ENCODE assay signal across 26 cellular contexts in the genomic region with DNA sequence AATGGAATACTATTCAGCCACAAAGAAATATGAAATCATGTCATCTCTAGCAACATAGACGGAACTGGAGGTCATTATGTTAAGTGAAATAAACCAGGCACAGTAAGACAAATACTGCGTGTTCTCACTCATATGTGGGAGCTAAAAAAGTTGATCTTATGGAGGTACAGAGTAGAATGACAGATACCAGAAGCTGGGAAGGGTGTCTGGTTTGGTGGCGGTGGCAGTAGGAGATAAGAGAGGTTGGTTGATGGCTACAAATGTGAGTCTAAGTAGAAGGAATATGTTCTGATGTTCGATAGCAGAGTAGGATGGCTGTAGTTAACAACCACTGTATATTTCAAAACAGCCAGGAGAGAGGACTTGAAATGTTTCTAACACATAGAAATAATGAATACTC.
"Had no signal": no experiment of that assay in that cellular context is flagged by ENCODE, and none has a peak within 500 bp of the region (broad histone marks: within the 10 kb centered on the region; RNA-seq: fewer than 3 reads in every experiment).

No MANE protein-coding gene starts in this region.

- H3K27ac ChIP-seq: coronary artery, dorsolateral prefrontal cortex, epithelial cell of prostate, esophagus muscularis mucosa, esophagus squamous epithelium, foreskin keratinocyte, gastrocnemius medialis, gastroesophageal sphincter, heart left ventricle, heart right ventricle, hepatocyte had no signal

- H3K4me1 Mint-ChIP-seq: endodermal cell had no signal

- H3K4me1 ChIP-seq: esophagus muscularis mucosa, esophagus squamous epithelium, foreskin keratinocyte, gastrocnemius medialis, gastroesophageal sphincter, heart left ventricle, heart right ventricle had no signal

- ATAC-seq: effector memory CD8-positive, alpha-beta T cell; esophagus mucosa; foreskin keratinocyte; gastrocnemius medialis; gastroesophageal sphincter; heart left ventricle; heart right ventricle had no signal

- H3K27me3 ChIP-seq: dorsolateral prefrontal cortex, esophagus muscularis mucosa, esophagus squamous epithelium, foreskin keratinocyte, gastrocnemius medialis, gastroesophageal sphincter, heart left ventricle, heart right ventricle, hepatocyte had no signal

- H2AFZ ChIP-seq: hepatocyte had no signal

- H3K4me2 ChIP-seq: hepatocyte had no signal

- H3K4me3 ChIP-seq: coronary artery, dorsolateral prefrontal cortex, esophagus muscularis mucosa, esophagus squamous epithelium, gastrocnemius medialis, gastroesophageal sphincter, heart left ventricle, heart right ventricle, hepatocyte had no signal

- H3K79me2 ChIP-seq: hepatocyte had no signal

- H3K9me3 Mint-ChIP-seq: dendritic cell treated with granulocyte-macrophage colony-stimulating factor and Interleukin-4, amounts not matched to agents 40 ng/mL and 50 ng/mL, for 4 days had no signal

- DNase-seq: cortex of kidney; dermis blood vessel endothelial cell; dorsolateral prefrontal cortex; effector CD4-positive, alpha-beta T cell; effector CD8-positive, alpha-beta T cell; effector memory CD4-positive, alpha-beta T cell; effector memory CD8-positive, alpha-beta T cell; endodermal cell; erythroblast; esophagus squamous epithelium; foreskin fibroblast; foreskin keratinocyte; foreskin melanocyte; gastrocnemius medialis; glutamatergic neuron; head of caudate nucleus; heart left ventricle; heart right ventricle; hippocampal formation had no signal

- H3K4me3 Mint-ChIP-seq: dendritic cell treated with granulocyte-macrophage colony-stimulating factor and Interleukin-4, amounts not matched to agents 40 ng/mL and 50 ng/mL, for 4 days; effector memory CD8-positive, alpha-beta T cell; endodermal cell had no signal

- H3K36me3 ChIP-seq: esophagus muscularis mucosa, esophagus squamous epithelium, gastrocnemius medialis, gastroesophageal sphincter, heart left ventricle, heart right ventricle had no signal

- H3K9me3 ChIP-seq: esophagus muscularis mucosa, esophagus squamous epithelium, gastrocnemius medialis, gastroesophageal sphincter had no signal

- H3K27me3 Mint-ChIP-seq: dendritic cell treated with granulocyte-macrophage colony-stimulating factor and Interleukin-4, amounts not matched to agents 40 ng/mL and 50 ng/mL, for 4 days; effector memory CD8-positive, alpha-beta T cell had no signal

- H3K27ac Mint-ChIP-seq: dendritic cell treated with granulocyte-macrophage colony-stimulating factor and Interleukin-4, amounts not matched to agents 40 ng/mL and 50 ng/mL, for 4 days; effector memory CD8-positive, alpha-beta T cell; endodermal cell had no signal
